8 cellular contexts compared by ENCODE assay signal in the genomic region with DNA sequence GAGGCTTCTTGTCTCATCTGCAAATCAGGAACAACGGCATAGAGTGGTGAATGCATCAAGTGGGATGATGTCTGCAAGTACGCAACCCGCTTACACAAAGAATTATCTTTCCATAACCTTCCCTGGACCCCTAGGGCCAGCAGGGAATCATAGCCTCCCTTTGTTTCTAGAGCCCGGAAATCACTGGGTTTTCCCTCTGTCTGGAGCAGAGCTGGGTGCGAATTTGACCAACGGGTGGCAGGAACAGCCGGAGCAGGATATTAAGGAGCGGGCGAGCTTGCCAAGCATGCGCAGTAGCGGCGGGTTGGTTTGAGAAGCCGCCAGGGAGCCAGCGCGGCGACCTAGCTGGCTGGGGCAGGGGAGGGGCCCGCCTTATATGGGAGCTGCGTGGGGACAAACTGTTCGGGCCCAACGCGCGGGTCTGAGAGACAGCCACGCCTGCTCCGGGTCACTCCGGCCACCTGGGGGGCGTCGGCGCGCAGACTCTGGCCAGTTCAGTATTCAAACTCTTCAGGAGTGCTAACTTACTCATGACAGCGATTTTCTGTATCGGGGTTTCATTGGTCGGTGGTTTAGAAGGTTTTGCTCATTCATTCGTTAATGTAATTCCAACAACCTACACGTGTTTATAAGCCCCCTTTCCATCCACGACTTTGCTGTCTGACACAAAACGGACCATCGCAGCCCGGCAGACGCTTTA. TPM values are rescaled to one million over a fixed set of nuclear protein-coding genes. Genes with fewer than 3 reads are reported as not detected.
A peak's percentile ranks its signal among the peaks of the same experiment; 100 is the strongest.
DNase-seq lines count a peak whose midpoint lies in the region; ATAC-seq and TF ChIP-seq lines count a peak whose summit lies in the region.

No MANE protein-coding gene starts in this region.

- H3K9me3 ChIP-seq in right cardiac atrium (ENCODE audit: control insufficient read depth, low read length) = no peaks in the 10 kb centered on the region
- H3K9me3 ChIP-seq in prostate gland = no peaks in the 10 kb centered on the region
- no peaks in the 10 kb centered on the region for H3K9me3 ChIP-seq in upper lobe of left lung

- H3K27ac ChIP-seq in angular gyrus (ENCODE audit: low read depth, low read length) (peak overlapping the region; percentile 29), right cardiac atrium (ENCODE audit: low read length) (peak overlapping the region; percentile 61), prostate gland (peak overlapping the region; percentile 56 to 67), upper lobe of left lung (peak overlapping the region; percentile 23 to 75 (median 49))

- intact Hi-C loops in right cardiac atrium (cut with DNase I) = no loop called here
- intact Hi-C loops in prostate gland (cut with DNase I) = no loop called here

- TF ChIP-seq POLR2A in prostate gland (IDR thresholded peaks at IDR 0.05) (peak; percentile 42), upper lobe of left lung (IDR thresholded peaks at IDR 0.05) (peak in 1 of 4 donors; percentile 12)

- DNase-seq in EH (ENCODE audit: low read depth) (peak; percentile 85), M059J (ENCODE audit: low read depth) (peak; percentile 86), T-helper 1 cell (peak; percentile 56 to 86 (median 65)), right cardiac atrium (peak; percentile 94 to 97 (median 96)), prostate gland (ENCODE audit: low spot score) (peak; percentile 77), upper lobe of left lung (peak; percentile 83 to 93)

- 6% methylated on average over 39 of the region's 39 CpGs for WGBS in right cardiac atrium
- WGBS in prostate gland = 7% methylated on average over 39 of the region's 39 CpGs
- WGBS in upper lobe of left lung, 2 donors = 9 to 19% methylated on average over 12 to 38 of the region's 39 CpGs

- H3K4me1 ChIP-seq in right cardiac atrium (ENCODE audit: control insufficient read depth, insufficient read depth, low read length) (peaks cover 6% of the 10 kb centered on the region), prostate gland (replicated peaks) (no peaks in the 10 kb centered on the region), upper lobe of left lung (peaks cover 11 to 44% (median 35%) of the 10 kb centered on the region in 4 donors)

- no peak for TF ChIP-seq CTCF in prostate gland (IDR thresholded peaks at IDR 0.05)
- no peak for TF ChIP-seq CTCF in upper lobe of left lung (IDR thresholded peaks at IDR 0.05)

- ATAC-seq in GM21786 (IDR thresholded peaks at IDR 0.05; ENCODE audit: unreplicated experiment) (peak; percentile 67), right cardiac atrium (peak; percentile 92 to 94), upper lobe of left lung (ENCODE audit: low FRiP score in 2 of 2) (peak; percentile 86 to 90)

- no peak for TF ChIP-seq EP300 in upper lobe of left lung (IDR thresholded peaks at IDR 0.05)

- peak overlapping the region; percentile 44 for H3K4me3 ChIP-seq in right cardiac atrium (ENCODE audit: low read length)
- H3K4me3 ChIP-seq in prostate gland = peak overlapping the region; percentile 39 to 42
- H3K4me3 ChIP-seq in upper lobe of left lung = peak overlapping the region; percentile 36 to 60 (median 54)

- H3K27me3 ChIP-seq in right cardiac atrium (ENCODE audit: control insufficient read depth, insufficient read depth) = no peaks in the 10 kb centered on the region
- no peaks in the 10 kb centered on the region for H3K27me3 ChIP-seq in prostate gland (replicated peaks; ENCODE audit: insufficient read depth)
- H3K27me3 ChIP-seq in upper lobe of left lung = no peaks in the 10 kb centered on the region

- no peaks in the 10 kb centered on the region for H3K36me3 ChIP-seq in prostate gland
- no peaks in the 10 kb centered on the region for H3K36me3 ChIP-seq in upper lobe of left lung

RNA-seq across cellular contexts. Expression of a gene that starts 1.6 kb away (rescaled TPM):
- total RNA-seq in M059J (2014; rRNA removed; shearing (Covaris generic)) = 7.2 and 16.5 TPM in 2 replicates
- total RNA-seq in right cardiac atrium (10 to 100 TPM; 16.5 to 20.4 (median 18.4) TPM), prostate gland (10 to 100 TPM; 11.5 to 24.4 TPM), upper lobe of left lung (100 to 1,000 TPM in 1 of 6 donors, 10 to 100 TPM in 5; 18.4 to 114 (median 26.3) TPM)
- polyA plus RNA-seq in right cardiac atrium = 11.4 TPM

Comparison
In these comparisons a context has a peak if more than half of its experiments do, and no peak if none do; other contexts are left out.
1. Peak in every context shown above with its lines: DNase-seq, ATAC-seq, H3K4me3 ChIP-seq and H3K27ac ChIP-seq.